9 cellular contexts compared by ENCODE assay signal in the genomic region with DNA sequence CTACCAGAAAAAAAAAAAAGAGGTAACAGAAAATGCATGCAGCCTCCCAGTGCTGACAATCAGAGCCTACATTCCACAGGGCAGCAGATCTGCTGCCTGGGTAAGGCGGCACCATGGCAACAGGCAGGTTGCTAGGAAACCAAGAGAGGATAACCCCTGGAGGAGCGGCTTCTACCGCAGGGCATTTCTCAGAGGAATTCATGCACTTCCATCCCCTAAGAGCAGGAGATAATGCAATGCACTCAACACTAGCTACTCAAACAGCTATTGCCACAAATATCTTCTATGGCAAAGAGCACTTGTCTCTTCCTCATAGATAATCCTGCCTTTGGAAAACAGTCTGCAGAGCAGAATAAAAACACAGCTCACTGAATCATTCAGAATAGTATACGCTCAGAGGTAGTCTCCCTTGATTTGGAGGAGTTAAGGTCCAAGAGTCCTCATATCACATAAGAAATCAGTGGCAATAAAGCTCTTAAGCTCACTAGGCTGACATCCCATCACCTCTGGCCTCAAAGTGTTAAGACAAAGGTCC. TPM values are rescaled to one million over a fixed set of nuclear protein-coding genes. Genes with fewer than 3 reads are reported as not detected.
A peak's percentile ranks its signal among the peaks of the same experiment; 100 is the strongest.
DNase-seq lines count a peak whose midpoint lies in the region; ATAC-seq and TF ChIP-seq lines count a peak whose summit lies in the region.
"Had no signal": no experiment of that assay in that cellular context is flagged by ENCODE, and none has a peak within 500 bp of the region (broad histone marks: within the 10 kb centered on the region; RNA-seq: fewer than 3 reads in every experiment).

No MANE protein-coding gene starts in this region.

- no peak for TF ChIP-seq CTCF in BJ (IDR thresholded peaks at IDR 0.05; ENCODE audit: insufficient read depth, low read depth, low read length)
- TF ChIP-seq CTCF in foreskin keratinocyte (conservative IDR thresholded peaks at IDR 0.05) = no peak
- no peak for TF ChIP-seq CTCF in ovary (IDR thresholded peaks at IDR 0.05)

- ATAC-seq in foreskin keratinocyte (peak; percentile 50), GM21515 (IDR thresholded peaks at IDR 0.05; ENCODE audit: unreplicated experiment) (no peak), GM19467 (IDR thresholded peaks at IDR 0.05; ENCODE audit: unreplicated experiment) (no peak)

- POLR2A ChIA-PET in BJ (lab: Charles Lee) = interaction anchor here (0.6 to 1.1 kb wide), 4 partner anchors 9 to 28 kb away, joined by 3 to 4 read pairs (median 4); partner anchors contain the start of gene PSAP

- TF ChIP-seq POLR2A in ovary (IDR thresholded peaks at IDR 0.05) = no peak

- peaks cover 22% of the 10 kb centered on the region for H3K4me1 ChIP-seq in foreskin keratinocyte
- H3K4me1 ChIP-seq in ovary (ENCODE audit: insufficient read depth) = peaks cover 21% of the 10 kb centered on the region

- TF ChIP-seq EP300 in ovary (IDR thresholded peaks at IDR 0.05) = no peak

- H3K27me3 ChIP-seq in BJ (ENCODE audit: control insufficient read depth, insufficient read depth, low read length) = no peaks in the 10 kb centered on the region
- H3K27me3 ChIP-seq in foreskin keratinocyte = no peaks in the 10 kb centered on the region
- no peaks in the 10 kb centered on the region for H3K27me3 ChIP-seq in ovary

- no peaks in the 10 kb centered on the region for H3K9me3 ChIP-seq in ovary

- in situ Hi-C loops in KBM-7 (cut with MboI; ENCODE audit: low pct_unique_long_range_greater_than_20kb, low sequenced_read_pairs) = no loop called here

- H3K36me3 ChIP-seq in BJ (ENCODE audit: control insufficient read depth, insufficient read depth, low read length) = peaks cover 2% of the 10 kb centered on the region
- no peaks in the 10 kb centered on the region for H3K36me3 ChIP-seq in ovary

- CTCF ChIA-PET in BJ (lab: Yijun Ruan, JAX) = interaction anchor here (1.3 kb wide), 1 partner anchor 56 kb away, joined by 4 read pairs; no protein-coding TSS in a partner anchor

- H3K4me3 ChIP-seq in BJ (ENCODE audit: low read depth, low read length) (no peak overlapping the region), ovary (no peak overlapping the region)

- no peak overlapping the region for H3K27ac ChIP-seq in foreskin keratinocyte
- H3K27ac ChIP-seq in ovary = no peak overlapping the region

- intact Hi-C loops in ovary (cut with DNase I) = no loop called here

- WGBS in ovary, 3 donors = 10 to 18% (median 14%) methylated on average over 4 of the region's 4 CpGs

- peak; percentile 89 for DNase-seq in BJ (ENCODE audit: low read depth)
- DNase-seq in KBM-7 = peak; percentile 43
- peak; percentile 89 for DNase-seq in T1000 (lab: John Stamatoyannopoulos, UW)
- DNase-seq in foreskin keratinocyte = peak; percentile 51 to 89
- peak; percentile 75 to 90 (median 84) for DNase-seq in ovary
- DNase-seq in stimulated activated CD4-positive, alpha-beta T cell treated with anti-CD3 and anti-CD28 coated beads, Interleukin-4, amount 100 ng/mL, for 24 hours = no peak
- DNase-seq: activated naive CD8-positive, alpha-beta T cell treated with anti-CD3 and anti-CD28 coated beads, Interleukin-2, amount 10 ng/mL, durations not matched to agents 7 days and 5 days had no signal

RNA-seq across cellular contexts. Expression of gene PSAP, which starts 10.8 kb away (rescaled TPM):
- polyA plus RNA-seq in BJ (2011; rRNA removed) (1,482 and 1,979 TPM in 2 replicates), foreskin keratinocyte (330 and 333 TPM in 2 replicates), ovary (1,000 to 10,000 TPM in 1 of 2 donors, 100 to 1,000 TPM in 1; 916 to 3,407 TPM)
- polyA minus RNA-seq in BJ (2011; rRNA and poly(A)+ RNA removed) = 206 and 320 TPM in 2 replicates
- total RNA-seq in foreskin keratinocyte (381 and 401 TPM in 2 replicates), ovary (1,000 to 10,000 TPM in 4 of 7 donors, 100 to 1,000 TPM in 3; 632 to 1,246 (median 1,118) TPM)
